In the genomic region with DNA sequence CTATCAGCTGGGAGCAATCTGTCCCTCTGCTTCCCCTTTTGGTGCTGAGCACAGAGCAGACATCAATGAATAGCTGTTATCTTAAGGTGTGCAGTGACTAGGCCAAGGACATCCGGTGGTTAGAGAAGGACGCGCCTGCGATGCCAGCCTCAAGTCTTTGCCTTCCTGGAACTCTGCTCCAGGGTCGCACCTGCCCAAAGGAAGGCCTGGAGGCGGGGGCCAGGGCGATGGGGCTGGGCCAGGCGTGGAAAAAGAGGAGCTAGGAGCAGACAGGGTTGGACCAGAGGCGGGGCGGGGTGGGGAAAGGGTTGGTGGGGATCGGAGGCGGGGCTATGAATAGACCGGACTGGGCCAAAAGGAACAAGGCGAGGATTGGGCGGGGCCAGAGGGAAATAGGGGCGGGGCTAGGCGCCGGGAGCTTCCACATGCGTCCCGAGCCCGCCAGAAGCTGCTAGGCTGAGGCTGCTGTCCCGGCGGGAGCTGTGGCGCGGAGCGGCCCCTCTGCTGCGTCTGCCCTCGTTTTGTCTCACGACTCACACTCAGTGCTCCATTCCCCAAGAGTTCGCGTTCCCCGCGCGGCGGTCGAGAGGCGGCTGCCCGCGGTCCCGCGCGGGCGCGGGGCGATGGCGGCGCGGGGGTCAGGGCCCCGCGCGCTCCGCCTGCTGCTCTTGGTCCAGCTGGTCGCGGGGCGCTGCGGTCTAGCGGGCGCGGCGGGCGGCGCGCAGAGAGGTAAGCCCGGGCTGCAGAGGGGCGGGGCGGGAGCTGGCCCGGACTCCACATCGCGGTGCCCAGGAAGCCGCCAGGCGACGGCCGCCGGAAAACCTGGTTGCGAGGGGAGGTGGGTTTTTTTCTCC, we compare ENCODE assay signal across 1 cellular context.
TF ChIP-seq lines count a peak whose summit lies in the region.

Gene CHRNA5 (plus strand): TSS at position 424 of the 854 bp plus-strand sequence. CDS start 200 bp downstream, at position 624.

TF ChIP-seq in GM12878, 131 proteins besides CTCF, POLR2A, EP300 and RAD21 (continued from another document and continues in another):
- TF ChIP-seq, protein P1, sequence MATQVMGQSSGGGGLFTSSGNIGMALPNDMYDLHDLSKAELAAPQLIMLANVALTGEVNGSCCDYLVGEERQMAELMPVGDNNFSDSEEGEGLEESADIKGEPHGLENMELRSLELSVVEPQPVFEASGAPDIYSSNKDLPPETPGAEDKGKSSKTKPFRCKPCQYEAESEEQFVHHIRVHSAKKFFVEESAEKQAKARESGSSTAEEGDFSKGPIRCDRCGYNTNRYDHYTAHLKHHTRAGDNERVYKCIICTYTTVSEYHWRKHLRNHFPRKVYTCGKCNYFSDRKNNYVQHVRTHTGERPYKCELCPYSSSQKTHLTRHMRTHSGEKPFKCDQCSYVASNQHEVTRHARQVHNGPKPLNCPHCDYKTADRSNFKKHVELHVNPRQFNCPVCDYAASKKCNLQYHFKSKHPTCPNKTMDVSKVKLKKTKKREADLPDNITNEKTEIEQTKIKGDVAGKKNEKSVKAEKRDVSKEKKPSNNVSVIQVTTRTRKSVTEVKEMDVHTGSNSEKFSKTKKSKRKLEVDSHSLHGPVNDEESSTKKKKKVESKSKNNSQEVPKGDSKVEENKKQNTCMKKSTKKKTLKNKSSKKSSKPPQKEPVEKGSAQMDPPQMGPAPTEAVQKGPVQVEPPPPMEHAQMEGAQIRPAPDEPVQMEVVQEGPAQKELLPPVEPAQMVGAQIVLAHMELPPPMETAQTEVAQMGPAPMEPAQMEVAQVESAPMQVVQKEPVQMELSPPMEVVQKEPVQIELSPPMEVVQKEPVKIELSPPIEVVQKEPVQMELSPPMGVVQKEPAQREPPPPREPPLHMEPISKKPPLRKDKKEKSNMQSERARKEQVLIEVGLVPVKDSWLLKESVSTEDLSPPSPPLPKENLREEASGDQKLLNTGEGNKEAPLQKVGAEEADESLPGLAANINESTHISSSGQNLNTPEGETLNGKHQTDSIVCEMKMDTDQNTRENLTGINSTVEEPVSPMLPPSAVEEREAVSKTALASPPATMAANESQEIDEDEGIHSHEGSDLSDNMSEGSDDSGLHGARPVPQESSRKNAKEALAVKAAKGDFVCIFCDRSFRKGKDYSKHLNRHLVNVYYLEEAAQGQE (IDR thresholded peaks at IDR 0.05; ENCODE audit: low read depth, low read length) = no peak
- TF ChIP-seq BCL11A (IDR thresholded peaks at IDR 0.05; ENCODE audit: low read depth, low read length) (no peak), POLR2AphosphoS5 (IDR thresholded peaks at IDR 0.05; ENCODE audit: low read length) (peak; percentile 46; the same call in 1 of the 2 replicates), KDM1A (IDR thresholded peaks at IDR 0.05; ENCODE audit: borderline replicate concordance) (no peak), POLR2AphosphoS2 (IDR thresholded peaks at IDR 0.05; ENCODE audit: low read depth, low read length) (no peak), MEF2A (IDR thresholded peaks at IDR 0.05; ENCODE audit: insufficient read depth, low read depth, low read length) (no peak), CBX3 (IDR thresholded peaks at IDR 0.05; ENCODE audit: borderline replicate concordance, low read depth) (no peak), NR2C1 (IDR thresholded peaks at IDR 0.05) (no peak), ZSCAN29 (IDR thresholded peaks at IDR 0.05) (no peak), TAF1 (IDR thresholded peaks at IDR 0.05; ENCODE audit: borderline replicate concordance, low read depth, low read length) (peak; percentile 49; the same call in 1 of the 2 replicates), ASH2L (IDR thresholded peaks at IDR 0.05; ENCODE audit: borderline replicate concordance, low read depth) (peak; percentile 60; the same call in 1 of the 2 replicates), ZNF217 (IDR thresholded peaks at IDR 0.05) (0 out of 2 replicates have a peak, but pooled peaks have one; percentile 33), CHD2 (IDR thresholded peaks at IDR 0.05; ENCODE audit: borderline replicate concordance, low read depth, low read length) (no peak), TCF12 (IDR thresholded peaks at IDR 0.05; ENCODE audit: low read depth, low read length) (no peak), TARDBP (IDR thresholded peaks at IDR 0.05; ENCODE audit: borderline replicate concordance) (no peak), SUPT20H (IDR thresholded peaks at IDR 0.05; ENCODE audit: borderline replicate concordance, control insufficient read depth, low read depth, low read length) (no peak), NRF1 (conservative IDR thresholded peaks at IDR 0.05; ENCODE audit: low read depth, low read length) (no peak), SREBF1 (IDR thresholded peaks at IDR 0.05; ENCODE audit: low read length) (no peak), BACH1 (IDR thresholded peaks at IDR 0.05; ENCODE audit: borderline replicate concordance) (peak; percentile 83), SMAD1 (IDR thresholded peaks at IDR 0.05; ENCODE audit: low read depth, partially characterized antibody) (no peak), ATF7 (IDR thresholded peaks at IDR 0.05; ENCODE audit: low read depth) (no peak), ZNF384 (IDR thresholded peaks at IDR 0.05; ENCODE audit: borderline replicate concordance, low read depth, low read length) (no peak), IKZF1 (conservative IDR thresholded peaks at IDR 0.05) (peak; percentile 73), ZNF207 (IDR thresholded peaks at IDR 0.05; ENCODE audit: borderline replicate concordance) (no peak), MAX (IDR thresholded peaks at IDR 0.05; ENCODE audit: low read depth, low read length) (0 out of 2 replicates have a peak, but pooled peaks have one; percentile 11), SKIL (IDR thresholded peaks at IDR 0.05; ENCODE audit: low read depth, poor library complexity, severe bottlenecking) (no peak), SP1 (IDR thresholded peaks at IDR 0.05; ENCODE audit: low read depth, low read length) (no peak), GABPA (IDR thresholded peaks at IDR 0.05; ENCODE audit: low read depth) (no peak), NFXL1 (IDR thresholded peaks at IDR 0.05; ENCODE audit: borderline replicate concordance) (no peak), KLF5 (IDR thresholded peaks at IDR 0.05; ENCODE audit: partially characterized antibody) (no peak), HDAC2 (IDR thresholded peaks at IDR 0.05) (no peak), SUZ12 (IDR thresholded peaks at IDR 0.05; ENCODE audit: unreplicated experiment) (no peak)
- TF ChIP-seq, protein P2, sequence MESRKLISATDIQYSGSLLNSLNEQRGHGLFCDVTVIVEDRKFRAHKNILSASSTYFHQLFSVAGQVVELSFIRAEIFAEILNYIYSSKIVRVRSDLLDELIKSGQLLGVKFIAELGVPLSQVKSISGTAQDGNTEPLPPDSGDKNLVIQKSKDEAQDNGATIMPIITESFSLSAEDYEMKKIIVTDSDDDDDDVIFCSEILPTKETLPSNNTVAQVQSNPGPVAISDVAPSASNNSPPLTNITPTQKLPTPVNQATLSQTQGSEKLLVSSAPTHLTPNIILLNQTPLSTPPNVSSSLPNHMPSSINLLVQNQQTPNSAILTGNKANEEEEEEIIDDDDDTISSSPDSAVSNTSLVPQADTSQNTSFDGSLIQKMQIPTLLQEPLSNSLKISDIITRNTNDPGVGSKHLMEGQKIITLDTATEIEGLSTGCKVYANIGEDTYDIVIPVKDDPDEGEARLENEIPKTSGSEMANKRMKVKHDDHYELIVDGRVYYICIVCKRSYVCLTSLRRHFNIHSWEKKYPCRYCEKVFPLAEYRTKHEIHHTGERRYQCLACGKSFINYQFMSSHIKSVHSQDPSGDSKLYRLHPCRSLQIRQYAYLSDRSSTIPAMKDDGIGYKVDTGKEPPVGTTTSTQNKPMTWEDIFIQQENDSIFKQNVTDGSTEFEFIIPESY (IDR thresholded peaks at IDR 0.05) = no peak
- TF ChIP-seq, protein P3, sequence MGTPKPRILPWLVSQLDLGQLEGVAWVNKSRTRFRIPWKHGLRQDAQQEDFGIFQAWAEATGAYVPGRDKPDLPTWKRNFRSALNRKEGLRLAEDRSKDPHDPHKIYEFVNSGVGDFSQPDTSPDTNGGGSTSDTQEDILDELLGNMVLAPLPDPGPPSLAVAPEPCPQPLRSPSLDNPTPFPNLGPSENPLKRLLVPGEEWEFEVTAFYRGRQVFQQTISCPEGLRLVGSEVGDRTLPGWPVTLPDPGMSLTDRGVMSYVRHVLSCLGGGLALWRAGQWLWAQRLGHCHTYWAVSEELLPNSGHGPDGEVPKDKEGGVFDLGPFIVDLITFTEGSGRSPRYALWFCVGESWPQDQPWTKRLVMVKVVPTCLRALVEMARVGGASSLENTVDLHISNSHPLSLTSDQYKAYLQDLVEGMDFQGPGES (IDR thresholded peaks at IDR 0.05) = no peak
- TF ChIP-seq, protein P4, sequence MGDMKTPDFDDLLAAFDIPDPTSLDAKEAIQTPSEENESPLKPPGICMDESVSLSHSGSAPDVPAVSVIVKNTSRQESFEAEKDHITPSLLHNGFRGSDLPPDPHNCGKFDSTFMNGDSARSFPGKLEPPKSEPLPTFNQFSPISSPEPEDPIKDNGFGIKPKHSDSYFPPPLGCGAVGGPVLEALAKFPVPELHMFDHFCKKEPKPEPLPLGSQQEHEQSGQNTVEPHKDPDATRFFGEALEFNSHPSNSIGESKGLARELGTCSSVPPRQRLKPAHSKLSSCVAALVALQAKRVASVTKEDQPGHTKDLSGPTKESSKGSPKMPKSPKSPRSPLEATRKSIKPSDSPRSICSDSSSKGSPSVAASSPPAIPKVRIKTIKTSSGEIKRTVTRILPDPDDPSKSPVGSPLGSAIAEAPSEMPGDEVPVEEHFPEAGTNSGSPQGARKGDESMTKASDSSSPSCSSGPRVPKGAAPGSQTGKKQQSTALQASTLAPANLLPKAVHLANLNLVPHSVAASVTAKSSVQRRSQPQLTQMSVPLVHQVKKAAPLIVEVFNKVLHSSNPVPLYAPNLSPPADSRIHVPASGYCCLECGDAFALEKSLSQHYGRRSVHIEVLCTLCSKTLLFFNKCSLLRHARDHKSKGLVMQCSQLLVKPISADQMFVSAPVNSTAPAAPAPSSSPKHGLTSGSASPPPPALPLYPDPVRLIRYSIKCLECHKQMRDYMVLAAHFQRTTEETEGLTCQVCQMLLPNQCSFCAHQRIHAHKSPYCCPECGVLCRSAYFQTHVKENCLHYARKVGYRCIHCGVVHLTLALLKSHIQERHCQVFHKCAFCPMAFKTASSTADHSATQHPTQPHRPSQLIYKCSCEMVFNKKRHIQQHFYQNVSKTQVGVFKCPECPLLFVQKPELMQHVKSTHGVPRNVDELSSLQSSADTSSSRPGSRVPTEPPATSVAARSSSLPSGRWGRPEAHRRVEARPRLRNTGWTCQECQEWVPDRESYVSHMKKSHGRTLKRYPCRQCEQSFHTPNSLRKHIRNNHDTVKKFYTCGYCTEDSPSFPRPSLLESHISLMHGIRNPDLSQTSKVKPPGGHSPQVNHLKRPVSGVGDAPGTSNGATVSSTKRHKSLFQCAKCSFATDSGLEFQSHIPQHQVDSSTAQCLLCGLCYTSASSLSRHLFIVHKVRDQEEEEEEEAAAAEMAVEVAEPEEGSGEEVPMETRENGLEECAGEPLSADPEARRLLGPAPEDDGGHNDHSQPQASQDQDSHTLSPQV (IDR thresholded peaks at IDR 0.05) = no peak
- TF ChIP-seq, protein P5, sequence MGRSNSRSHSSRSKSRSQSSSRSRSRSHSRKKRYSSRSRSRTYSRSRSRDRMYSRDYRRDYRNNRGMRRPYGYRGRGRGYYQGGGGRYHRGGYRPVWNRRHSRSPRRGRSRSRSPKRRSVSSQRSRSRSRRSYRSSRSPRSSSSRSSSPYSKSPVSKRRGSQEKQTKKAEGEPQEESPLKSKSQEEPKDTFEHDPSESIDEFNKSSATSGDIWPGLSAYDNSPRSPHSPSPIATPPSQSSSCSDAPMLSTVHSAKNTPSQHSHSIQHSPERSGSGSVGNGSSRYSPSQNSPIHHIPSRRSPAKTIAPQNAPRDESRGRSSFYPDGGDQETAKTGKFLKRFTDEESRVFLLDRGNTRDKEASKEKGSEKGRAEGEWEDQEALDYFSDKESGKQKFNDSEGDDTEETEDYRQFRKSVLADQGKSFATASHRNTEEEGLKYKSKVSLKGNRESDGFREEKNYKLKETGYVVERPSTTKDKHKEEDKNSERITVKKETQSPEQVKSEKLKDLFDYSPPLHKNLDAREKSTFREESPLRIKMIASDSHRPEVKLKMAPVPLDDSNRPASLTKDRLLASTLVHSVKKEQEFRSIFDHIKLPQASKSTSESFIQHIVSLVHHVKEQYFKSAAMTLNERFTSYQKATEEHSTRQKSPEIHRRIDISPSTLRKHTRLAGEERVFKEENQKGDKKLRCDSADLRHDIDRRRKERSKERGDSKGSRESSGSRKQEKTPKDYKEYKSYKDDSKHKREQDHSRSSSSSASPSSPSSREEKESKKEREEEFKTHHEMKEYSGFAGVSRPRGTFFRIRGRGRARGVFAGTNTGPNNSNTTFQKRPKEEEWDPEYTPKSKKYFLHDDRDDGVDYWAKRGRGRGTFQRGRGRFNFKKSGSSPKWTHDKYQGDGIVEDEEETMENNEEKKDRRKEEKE (IDR thresholded peaks at IDR 0.05) = no peak
- TF ChIP-seq, protein P6, sequence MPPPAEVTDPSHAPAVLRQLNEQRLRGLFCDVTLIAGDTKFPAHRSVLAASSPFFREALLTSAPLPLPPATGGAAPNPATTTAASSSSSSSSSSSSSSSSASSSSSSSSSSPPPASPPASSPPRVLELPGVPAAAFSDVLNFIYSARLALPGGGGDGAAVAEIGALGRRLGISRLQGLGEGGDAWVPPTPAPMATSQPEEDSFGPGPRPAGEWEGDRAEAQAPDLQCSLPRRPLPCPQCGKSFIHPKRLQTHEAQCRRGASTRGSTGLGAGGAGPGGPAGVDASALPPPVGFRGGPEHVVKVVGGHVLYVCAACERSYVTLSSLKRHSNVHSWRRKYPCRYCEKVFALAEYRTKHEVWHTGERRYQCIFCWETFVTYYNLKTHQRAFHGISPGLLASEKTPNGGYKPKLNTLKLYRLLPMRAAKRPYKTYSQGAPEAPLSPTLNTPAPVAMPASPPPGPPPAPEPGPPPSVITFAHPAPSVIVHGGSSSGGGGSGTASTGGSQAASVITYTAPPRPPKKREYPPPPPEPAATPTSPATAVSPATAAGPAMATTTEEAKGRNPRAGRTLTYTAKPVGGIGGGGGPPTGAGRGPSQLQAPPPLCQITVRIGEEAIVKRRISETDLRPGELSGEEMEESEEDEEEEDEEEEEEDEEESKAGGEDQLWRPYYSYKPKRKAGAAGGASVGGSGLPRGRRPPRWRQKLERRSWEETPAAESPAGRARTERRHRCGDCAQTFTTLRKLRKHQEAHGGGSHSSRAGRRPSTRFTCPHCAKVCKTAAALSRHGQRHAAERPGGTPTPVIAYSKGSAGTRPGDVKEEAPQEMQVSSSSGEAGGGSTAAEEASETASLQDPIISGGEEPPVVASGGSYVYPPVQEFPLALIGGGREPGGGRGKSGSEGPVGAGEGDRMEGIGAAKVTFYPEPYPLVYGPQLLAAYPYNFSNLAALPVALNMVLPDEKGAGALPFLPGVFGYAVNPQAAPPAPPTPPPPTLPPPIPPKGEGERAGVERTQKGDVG (CRISPR knock-in tag; IDR thresholded peaks at IDR 0.05) = no peak
